Comparison of ENCODE assay signal across 8 cellular contexts in the genomic region with DNA sequence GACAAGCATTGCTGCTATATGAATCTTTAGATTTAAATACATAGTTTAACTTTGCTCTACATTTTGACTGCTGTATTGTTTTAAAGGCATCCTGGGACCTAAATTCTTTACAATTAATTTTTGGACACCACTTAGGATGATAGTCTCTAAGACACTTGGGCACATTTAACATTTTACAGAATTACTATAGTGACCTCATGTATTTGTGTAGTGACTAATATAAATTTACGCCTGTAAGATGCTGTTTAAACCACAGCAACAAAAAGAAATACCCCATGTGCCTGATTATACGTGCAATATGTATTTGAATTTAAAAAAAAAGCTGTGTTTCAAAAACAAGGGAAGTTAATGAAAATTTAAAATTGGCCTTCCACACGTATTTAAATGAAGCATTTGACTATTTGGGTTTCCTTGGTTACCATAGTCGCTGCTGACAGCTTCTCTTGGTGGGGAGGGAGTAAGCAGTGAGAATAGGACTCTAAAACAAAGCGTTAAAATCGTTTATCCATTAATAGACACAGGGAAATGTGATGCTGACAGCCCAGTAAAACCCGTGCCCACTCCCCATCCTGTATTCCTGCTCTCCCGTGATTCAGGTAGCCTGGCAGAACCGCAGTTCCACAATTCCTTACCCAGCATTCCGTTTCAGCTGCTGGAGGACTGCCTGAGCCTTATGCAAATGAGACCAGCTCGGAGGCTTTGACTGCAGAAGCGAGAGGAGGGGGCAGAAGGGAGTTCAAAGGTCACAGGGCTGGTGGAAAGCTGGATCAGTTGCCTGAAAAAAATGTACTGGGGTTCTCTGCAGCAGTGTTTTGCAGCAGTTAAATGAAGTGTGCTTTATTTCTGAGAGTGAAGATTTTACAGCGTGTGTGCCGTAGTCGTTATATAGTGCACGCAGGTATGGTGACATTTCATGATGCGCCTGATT.
DNase-seq lines count a peak whose midpoint lies in the region; ATAC-seq and TF ChIP-seq lines count a peak whose summit lies in the region.

No MANE protein-coding gene starts in this region.

- no peaks in the 10 kb centered on the region for H3K9me3 ChIP-seq in endodermal cell (ENCODE audit: control insufficient read depth, low read length)

- peak overlapping the region; percentile 78 for H3K4me3 ChIP-seq in endodermal cell (ENCODE audit: low read length)

- H3K36me3 Mint-ChIP-seq in endodermal cell (ENCODE audit: low read depth) (no peaks in the 10 kb centered on the region), mesothelial cell of epicardium (no peaks in the 10 kb centered on the region)

- ATAC-seq in HG03135 (IDR thresholded peaks at IDR 0.05; ENCODE audit: unreplicated experiment) (no peak), GM21576 (IDR thresholded peaks at IDR 0.05; ENCODE audit: unreplicated experiment) (no peak)

- H3K27ac Mint-ChIP-seq in endodermal cell (peak overlapping the region; percentile 85), mesothelial cell of epicardium (peak overlapping the region; percentile 81)

- H3K4me3 Mint-ChIP-seq in endodermal cell = peak overlapping the region; percentile 61
- H3K4me3 Mint-ChIP-seq in mesothelial cell of epicardium = peak overlapping the region; percentile 73

- TF ChIP-seq CTCF in endodermal cell (conservative IDR thresholded peaks at IDR 0.05) (no peak), mesothelial cell of epicardium (IDR thresholded peaks at IDR 0.05; ENCODE audit: unreplicated experiment) (no peak)

- peak overlapping the region; percentile 64 for H3K27ac ChIP-seq in endodermal cell (ENCODE audit: low read depth, low read length)

- H3K36me3 ChIP-seq in endodermal cell (ENCODE audit: control insufficient read depth, insufficient read depth, low read length) = no peaks in the 10 kb centered on the region

- DNase-seq in HCEC 1CT (peak; percentile 22), NCI-H82 (lab: John Stamatoyannopoulos, UW) (peak; percentile 92), endodermal cell (peak; percentile 92), mesothelial cell of epicardium (ENCODE audit: low spot score in 2 of 2, unreplicated experiment in 2 of 2) (peak in 1 of 2 experiments; percentile 46), T-helper 1 cell (no peak), D341Med (ENCODE audit: low spot score) (no peak)

- no peaks in the 10 kb centered on the region for H3K27me3 Mint-ChIP-seq in endodermal cell (ENCODE audit: insufficient read depth)
- no peaks in the 10 kb centered on the region for H3K27me3 Mint-ChIP-seq in mesothelial cell of epicardium (ENCODE audit: low read depth)

- WGBS in endodermal cell (ENCODE audit: insufficient coverage in 1 of 2, insufficient read length in 1 of 2), 2 experiments = 31 to 37% methylated on average over 8 to 17 of the region's 17 CpGs

- H3K4me1 Mint-ChIP-seq in endodermal cell (peaks cover 5% of the 10 kb centered on the region), mesothelial cell of epicardium (peaks cover 55% of the 10 kb centered on the region)

- peak overlapping the region; percentile 19 for H3K9ac ChIP-seq in endodermal cell (ENCODE audit: extremely low read depth, low read length, poor library complexity, severe bottlenecking)

- H3K27me3 ChIP-seq in endodermal cell (ENCODE audit: control insufficient read depth, insufficient read depth, low read length, poor library complexity, severe bottlenecking) = no peaks in the 10 kb centered on the region

- H3K9me3 Mint-ChIP-seq in endodermal cell (no peaks in the 10 kb centered on the region), mesothelial cell of epicardium (no peaks in the 10 kb centered on the region)

- H3K4me1 ChIP-seq in endodermal cell (ENCODE audit: control insufficient read depth, insufficient read depth, low read length) = no peaks in the 10 kb centered on the region

Comparison
In these comparisons a context has a peak if more than half of its experiments do, and no peak if none do; other contexts are left out.
1. DNase-seq: peak in HCEC 1CT (single experiment), NCI-H82 (single experiment) and endodermal cell (single experiment); none in T-helper 1 cell (0 of 5) and D341Med (single experiment).